In genomic region chr7:2886900-2887299, GRCh38 we compare ENCODE assay signal across 8 cellular contexts. TPM values are rescaled to one million over a fixed set of nuclear protein-coding genes. Genes with fewer than 3 reads are reported as not detected.
DNase-seq lines count a peak whose midpoint lies in the region; ATAC-seq and TF ChIP-seq lines count a peak whose summit lies in the region.

No MANE protein-coding gene starts in this region.

- intact Hi-C loops in Caco-2 (cut with micrococcal nuclease; ENCODE audit: unreplicated experiment) (loop anchor here (1.0 to 2.0 kb wide), 3 partner anchors 268 to 1010 kb away; no protein-coding TSS in a partner anchor), HCT116 (cut with micrococcal nuclease) (loop anchor here (1.0 to 5.0 kb wide), 6 partner anchors 268 to 1590 kb away; no protein-coding TSS in a partner anchor)

- H3K4me1 ChIP-seq in Caco-2 (no peaks in the 10 kb centered on the region), HCT116 (ENCODE audit: control insufficient read depth in 1 of 2, insufficient read depth in 2 of 2, low read length in 2 of 2) (no peaks in the 10 kb centered on the region), tibial nerve (no peaks in the 10 kb centered on the region)

- no peak overlapping the region for H3K9ac ChIP-seq in HCT116 (ENCODE audit: low read length)

- no peaks in the 10 kb centered on the region for H3K9me2 ChIP-seq in HCT116 (ENCODE audit: insufficient read depth)

- TF ChIP-seq CTCF in Caco-2 (IDR thresholded peaks at IDR 0.05; ENCODE audit: insufficient read depth in 1 of 2, low read depth in 1 of 2, low read length in 1 of 2, severe bottlenecking in 1 of 2, unreplicated experiment in 1 of 2) = peak; percentile 70 to 92
- TF ChIP-seq CTCF in HCT116 (IDR thresholded peaks at IDR 0.05 in 2 of 3, conservative IDR thresholded peaks at IDR 0.05 in 1 of 3; ENCODE audit: borderline replicate concordance in 1 of 3, insufficient read depth in 1 of 3, low read depth in 2 of 3, low read length in 2 of 3) = peak; percentile 86 to 96 (median 93)
- peak; percentile 66 for TF ChIP-seq CTCF in WTC11 (IDR thresholded peaks at IDR 0.05)
- TF ChIP-seq CTCF in tibial nerve (IDR thresholded peaks at IDR 0.05) = peak; percentile 29 to 58 (median 54)

- 15 to 20% methylated on average over 10 to 12 of the region's 12 CpGs for WGBS in tibial nerve, 2 donors

- H3K4me2 ChIP-seq in HCT116 (ENCODE audit: low read length) = no peak overlapping the region

- H3K4me1 Mint-ChIP-seq in Caco-2 (ENCODE audit: low read depth, unreplicated experiment) (peaks cover 7% of the 10 kb centered on the region), WTC11 (peaks cover 16% of the 10 kb centered on the region)

- H3K27ac ChIP-seq in HCT116 (ENCODE audit: low read depth, low read length) (no peak overlapping the region), tibial nerve (no peak overlapping the region)

- no peaks in the 10 kb centered on the region for H3K9me3 ChIP-seq in Caco-2
- no peaks in the 10 kb centered on the region for H3K9me3 ChIP-seq in HCT116 (ENCODE audit: control insufficient read depth in 1 of 2, insufficient read depth in 1 of 2, low read depth in 1 of 2, low read length in 2 of 2)
- H3K9me3 ChIP-seq in tibial nerve = no peaks in the 10 kb centered on the region

- POLR2A ChIA-PET in Caco-2 (lab: Charles Lee) (no interaction called here), HCT116 (lab: Charles Lee) (no interaction called here), WTC11 (lab: Charles Lee) (interaction anchor here (0.7 kb wide), 1 partner anchor 19 kb away, joined by 6 read pairs; no protein-coding TSS in a partner anchor)

- H3K4me3 ChIP-seq in Caco-2 (ENCODE audit: low read depth, low read length) (no peak overlapping the region), HCT116 (replicated peaks in 1 of 2; ENCODE audit: low read depth in 1 of 2, low read length in 2 of 2) (no peak overlapping the region), tibial nerve (no peak overlapping the region)

- no peak for TF ChIP-seq EP300 in tibial nerve (IDR thresholded peaks at IDR 0.05)

- RAD21 ChIA-PET in HCT116 (lab: Charles Lee; ENCODE audit: low non-redundant PET in 1 of 2, low total read pairs in 2 of 2, uncharacterized antibody in 2 of 2, unreplicated experiment in 2 of 2) = interaction anchor here in 1 of 2 experiments (0.9 kb wide), 1 partner anchor 93 kb away, joined by 4 read pairs; no protein-coding TSS in a partner anchor

- TF ChIP-seq POLR2A in HCT116 (IDR thresholded peaks at IDR 0.05; ENCODE audit: borderline replicate concordance, extremely low read depth, insufficient read depth, insufficient read length) (no peak), tibial nerve (IDR thresholded peaks at IDR 0.05) (no peak)

- no peaks in the 10 kb centered on the region for H3K9me3 Mint-ChIP-seq in Caco-2 (ENCODE audit: unreplicated experiment)
- no peaks in the 10 kb centered on the region for H3K9me3 Mint-ChIP-seq in WTC11

- no peak overlapping the region for H3K4me3 Mint-ChIP-seq in Caco-2 (ENCODE audit: unreplicated experiment)
- no peak overlapping the region for H3K4me3 Mint-ChIP-seq in WTC11

- no peaks in the 10 kb centered on the region for H4K20me1 ChIP-seq in HCT116 (ENCODE audit: insufficient read depth)

- no peaks in the 10 kb centered on the region for H3K36me3 Mint-ChIP-seq in Caco-2 (ENCODE audit: insufficient read depth, unreplicated experiment)
- H3K36me3 Mint-ChIP-seq in WTC11 = no peaks in the 10 kb centered on the region

- ATAC-seq in HCT116 (peak; percentile 91), WTC11 (peak; percentile 82), HG02973 (IDR thresholded peaks at IDR 0.05; ENCODE audit: unreplicated experiment) (no peak)

- peak; percentile 94 for TF ChIP-seq RAD21 in HCT116 (IDR thresholded peaks at IDR 0.05; ENCODE audit: low read depth)

- H3K36me3 ChIP-seq in Caco-2 (ENCODE audit: control insufficient read depth, insufficient read depth, low read length) (no peaks in the 10 kb centered on the region), HCT116 (ENCODE audit: control insufficient read depth in 1 of 2, insufficient read depth in 2 of 2, low read length in 2 of 2) (no peaks in the 10 kb centered on the region), tibial nerve (no peaks in the 10 kb centered on the region)

- H3K27ac Mint-ChIP-seq in Caco-2 (ENCODE audit: unreplicated experiment) = peak overlapping the region; percentile 52
- H3K27ac Mint-ChIP-seq in WTC11 = no peak overlapping the region

- H3K27me3 ChIP-seq in Caco-2 (replicated peaks; ENCODE audit: control insufficient read depth, insufficient read depth, low read length) (no peaks in the 10 kb centered on the region), HCT116 (ENCODE audit: insufficient read depth, low read length) (no peaks in the 10 kb centered on the region), tibial nerve (no peaks in the 10 kb centered on the region)

- H3K79me2 ChIP-seq in HCT116 (ENCODE audit: insufficient read depth, low read length) = no peaks in the 10 kb centered on the region

- peak overlapping the region; percentile 3 for H2AFZ ChIP-seq in HCT116 (ENCODE audit: low read depth, low read length, poor library complexity, severe bottlenecking)

- DNase-seq in Caco-2 (peak; percentile 76 to 77), HCT116 (ENCODE audit: low read depth, low spot score) (peak; percentile 73), NCI-H226 (peak; percentile 78), WTC11 (ENCODE audit: low spot score) (peak; percentile 59), medulla oblongata (ENCODE audit: extremely low spot score) (peak; percentile 76), tibial nerve (ENCODE audit: low spot score in 2 of 2) (peak in 1 of 2 donors; percentile 24)
- DNase-seq in effector CD8-positive, alpha-beta T cell (lab: John Stamatoyannopoulos, UW) = peak; percentile 24

- BruUV-seq in Caco-2 (replicated peaks; lab: Mats Ljungman, UMichigan) = no TSS peak
- BruUV-seq in HCT116 (replicated peaks; lab: Mats Ljungman, UMichigan) = no TSS peak

- H3K27me3 Mint-ChIP-seq in Caco-2 (ENCODE audit: insufficient read depth, unreplicated experiment) = peaks cover 3% of the 10 kb centered on the region
- no peaks in the 10 kb centered on the region for H3K27me3 Mint-ChIP-seq in WTC11 (ENCODE audit: low read depth)

- CTCF ChIA-PET in Caco-2 (lab: Charles Lee) (interaction anchor here (1.0 kb wide), 1 partner anchor 35 kb away, joined by 3 read pairs; no protein-coding TSS in a partner anchor), HCT116 (lab: Charles Lee) (interaction anchor here (0.9 to 1.6 kb wide), 4 partner anchors 123 to 786 kb away, joined by 3 to 8 read pairs (median 3); no protein-coding TSS in a partner anchor), WTC11 (lab: Charles Lee) (interaction anchor here (0.6 to 2.4 kb wide), 18 partner anchors 9 to 513 kb away, joined by 3 to 10 read pairs (median 4); no protein-coding TSS in a partner anchor)

TF ChIP-seq in HCT116, 20 proteins besides CTCF, POLR2A, EP300 and RAD21:
- TF ChIP-seq MAX (IDR thresholded peaks at IDR 0.05) (peak; percentile 50; the same call in 1 of the 2 replicates), CBX3 (IDR thresholded peaks at IDR 0.05; ENCODE audit: low read depth) (no peak)

TF ChIP-seq in WTC11, 78 proteins besides CTCF, POLR2A, EP300 and RAD21 (continues in another document):
- TF ChIP-seq NR2C2 (CRISPR knock-in tag; IDR thresholded peaks at IDR 0.05) = no peak
- peak; percentile 76 for TF ChIP-seq ZBTB43 (CRISPR knock-in tag; IDR thresholded peaks at IDR 0.05)
- TF ChIP-seq USF2 (CRISPR knock-in tag; IDR thresholded peaks at IDR 0.05) = peak; percentile 49; the same call in 1 of the 2 replicates
- no peak for TF ChIP-seq CREB1 (CRISPR knock-in tag; IDR thresholded peaks at IDR 0.05)
- no peak for TF ChIP-seq TP53 (CRISPR knock-in tag; IDR thresholded peaks at IDR 0.05)
- TF ChIP-seq ATF3 (CRISPR knock-in tag; conservative IDR thresholded peaks at IDR 0.05) = no peak
- no peak for TF ChIP-seq FOXK1 (CRISPR knock-in tag; IDR thresholded peaks at IDR 0.05)

RNA-seq across cellular contexts. Expression of gene GNA12, which starts 42.8 kb away (rescaled TPM):
- total RNA-seq in Caco-2 (2022) (59.3 and 63.8 TPM in 2 replicates), HCT116 (2021; ENCODE audit: unreplicated experiment) (32.6 TPM), WTC11 (2021) (89.2 to 99.6 TPM (median 90.3 TPM) in 3 replicates), tibial nerve (10 to 100 TPM; 21.3 to 36.0 (median 29.4) TPM)
- 20.6 and 29.2 TPM in 2 replicates for polyA plus RNA-seq in HCT116 (2012)
